In genomic region chr6:153231048-153231635, GRCh38 we compare ENCODE assay signal across 7 cellular contexts.
A peak's percentile ranks its signal among the peaks of the same experiment; 100 is the strongest.
DNase-seq lines count a peak whose midpoint lies in the region; ATAC-seq and TF ChIP-seq lines count a peak whose summit lies in the region.

No MANE protein-coding gene starts in this region.

- H3K27ac ChIP-seq in GM23338 (ENCODE audit: low read depth): no peak overlapping the region

- TF ChIP-seq CTCF in GM23338 (conservative IDR thresholded peaks at IDR 0.05; ENCODE audit: low read depth in 2 of 2): peak; percentile 99 to 100
- TF ChIP-seq CTCF in astrocyte of the spinal cord (IDR thresholded peaks at IDR 0.05; ENCODE audit: low read depth, low read length): peak; percentile 98

- H3K9me2 ChIP-seq in GM23338 (ENCODE audit: insufficient read depth): no peaks in the 10 kb centered on the region

- no peak for TF ChIP-seq POLR2A in GM18505 (IDR thresholded peaks at IDR 0.05; ENCODE audit: borderline replicate concordance, extremely low read depth, insufficient read depth, insufficient read length)

- DNase-seq in Daoy (ENCODE audit: low read depth) (peak; percentile 74), GM23338 (ENCODE audit: low spot score) (peak; percentile 85), NCI-H345 treated with DMSO at 0.1 percent for 48 hours (lab: John Stamatoyannopoulos, UW; ENCODE audit: unreplicated experiment) (peak; percentile 8), astrocyte of the spinal cord (ENCODE audit: low read depth, low spot score) (peak; percentile 55), immature natural killer cell (peak in 2 of 3 donors; percentile 29 to 31)
- peak; percentile 4 to 21 (median 6) for DNase-seq in stimulated activated CD4-positive, alpha-beta T cell treated with anti-CD3 and anti-CD28 coated beads, TNF-alpha, amount 100 ng/mL, for 48 hours (ENCODE audit: low read depth in 3 of 3)

- ATAC-seq in GM23338 (peak; percentile 76), GM18505 (IDR thresholded peaks at IDR 0.05; ENCODE audit: unreplicated experiment) (no peak)

- H3K27me3 ChIP-seq in GM23338 (ENCODE audit: insufficient read depth): no peaks in the 10 kb centered on the region

- H2AFZ ChIP-seq in GM23338: 0 out of 2 replicates have a peak overlapping the region, but pooled peaks have one; percentile 0

- no peaks in the 10 kb centered on the region for H3K9me3 Mint-ChIP-seq in GM23338
- H3K9me3 Mint-ChIP-seq in immature natural killer cell: peaks cover 0 to 2% (median 0%) of the 10 kb centered on the region in 6 donors

- H3F3A ChIP-seq in GM23338 (replicated peaks; ENCODE audit: low read depth): no peaks in the 10 kb centered on the region

- no peaks in the 10 kb centered on the region for H3K4me1 ChIP-seq in GM23338 (ENCODE audit: insufficient read depth)

- in situ Hi-C loops in astrocyte of the spinal cord (cut with HindIII; ENCODE audit: low sequenced_read_pairs): no loop called here

- H3K36me3 Mint-ChIP-seq in GM23338 (ENCODE audit: low read depth) (no peaks in the 10 kb centered on the region), immature natural killer cell (no peaks in the 10 kb centered on the region)

- no peak overlapping the region for H3K4me2 ChIP-seq in GM23338

- H3K4me3 ChIP-seq in GM23338 (no peak overlapping the region), astrocyte of the spinal cord (ENCODE audit: low read depth, low read length) (no peak overlapping the region)

- no peaks in the 10 kb centered on the region for H3K4me1 Mint-ChIP-seq in GM23338
- H3K4me1 Mint-ChIP-seq in immature natural killer cell: peaks cover 0 to 7% of the 10 kb centered on the region in 2 donors

- H3K4me3 Mint-ChIP-seq in GM23338 (no peak overlapping the region), immature natural killer cell (no peak overlapping the region)

- H3K36me3 ChIP-seq in GM23338 (ENCODE audit: insufficient read depth): no peaks in the 10 kb centered on the region

- H3K27ac Mint-ChIP-seq in GM23338: no peak overlapping the region
- H3K27ac Mint-ChIP-seq in immature natural killer cell: no peak overlapping the region

- H4K20me1 ChIP-seq in GM23338 (replicated peaks; ENCODE audit: insufficient read depth): no peaks in the 10 kb centered on the region

- H3K27me3 Mint-ChIP-seq in GM23338 (ENCODE audit: insufficient read depth, low read depth, poor library complexity) (no peaks in the 10 kb centered on the region), immature natural killer cell (ENCODE audit: low read depth in 3 of 3) (peaks cover 0 to 11% (median 1%) of the 10 kb centered on the region in 3 donors)

- no peaks in the 10 kb centered on the region for H3K79me2 ChIP-seq in GM23338 (replicated peaks; ENCODE audit: insufficient read depth)

TF ChIP-seq in GM23338, 12 proteins besides CTCF, POLR2A, EP300 and RAD21:
- no peak for TF ChIP-seq ZNF114 (CRISPR knock-in tag; IDR thresholded peaks at IDR 0.05)
- no peak for TF ChIP-seq EZH2phosphoT487 (IDR thresholded peaks at IDR 0.05; ENCODE audit: unreplicated experiment)
- TF ChIP-seq ETS1 (IDR thresholded peaks at IDR 0.05): no peak

Comparison
In these comparisons a context has a peak if more than half of its experiments do, and no peak if none do; other contexts are left out.
1. DNase-seq: peak in every context shown above with its lines; median percentile 85 in GM23338; 74 in Daoy; 55 in astrocyte of the spinal cord; 30 in immature natural killer cell; 8 in NCI-H345 treated with DMSO at 0.1 percent for 48 hours; 6 in stimulated activated CD4-positive, alpha-beta T cell treated with anti-CD3 and anti-CD28 coated beads, TNF-alpha, amount 100 ng/mL, for 48 hours.